ENCODE assay signal across 22 cellular contexts in genomic region chr3:135860761-135861160, GRCh38.
DNase-seq lines count a peak whose midpoint lies in the region; ATAC-seq lines count a peak whose summit lies in the region.
"Had no signal": no experiment of that assay in that cellular context is flagged by ENCODE, and none has a peak within 500 bp of the region (broad histone marks: within the 10 kb centered on the region; RNA-seq: fewer than 3 reads in every experiment).

No MANE protein-coding gene starts in this region.

- H4K12ac ChIP-seq in trophoblast cell (ENCODE audit: low read depth, low read length): no peak overlapping the region

- H2AFZ ChIP-seq in trophoblast cell (ENCODE audit: insufficient read depth, low read length, poor library complexity): no peak overlapping the region
- H2AFZ ChIP-seq: GM23338 had no signal

- H3K4ac ChIP-seq in trophoblast cell (ENCODE audit: low read depth, low read length): no peak overlapping the region

- H2AK5ac ChIP-seq in trophoblast cell (ENCODE audit: low read length): no peak overlapping the region

- H3K9me3 ChIP-seq in trophoblast cell (ENCODE audit: insufficient read depth, low read depth, low read length): no peaks in the 10 kb centered on the region
- H3K9me3 ChIP-seq: BE2C had no signal

- H3K23ac ChIP-seq in trophoblast cell (ENCODE audit: low read length): no peak overlapping the region

- no peaks in the 10 kb centered on the region for H3K79me1 ChIP-seq in trophoblast cell (ENCODE audit: low read length)

- no peak overlapping the region for H3K18ac ChIP-seq in trophoblast cell (ENCODE audit: low read length)

- H2BK5ac ChIP-seq in trophoblast cell (ENCODE audit: low read depth, low read length, poor library complexity): no peak overlapping the region

- no peak overlapping the region for H3K4me2 ChIP-seq in trophoblast cell (ENCODE audit: low read length)
- H3K4me2 ChIP-seq: GM23338 had no signal

- peak; percentile 3 for DNase-seq in DMS153 (lab: John Stamatoyannopoulos, UW)
- no peak for DNase-seq in DMS153 treated with DMSO at 0.1 percent for 48 hours (lab: John Stamatoyannopoulos, UW; ENCODE audit: unreplicated experiment)
- peak; percentile 64 to 82 for DNase-seq in NCI-H2081 (lab: John Stamatoyannopoulos, UW)
- DNase-seq in SHP77 (lab: John Stamatoyannopoulos, UW): peak; percentile 2
- DNase-seq in trophoblast cell: no peak
- no peak for DNase-seq in NCI-H446 treated with DMSO at 0.1 percent for 48 hours (lab: John Stamatoyannopoulos, UW)
- no peak for DNase-seq in iPS-NIHi7 (ENCODE audit: extremely low spot score)
- DNase-seq: BE2C; Calu3; CD4-positive, alpha-beta T cell; DMS79 treated with DMSO at 0.1 percent for 48 hours; IMR-90; Karpas-422; NCI-H1436; NCI-H510A; PC-3; SW 1271 had no signal

- H2BK12ac ChIP-seq in trophoblast cell (ENCODE audit: low read length): no peak overlapping the region

- H4K91ac ChIP-seq in trophoblast cell (ENCODE audit: low read depth, low read length): no peak overlapping the region

- H3K27ac ChIP-seq in trophoblast cell (ENCODE audit: low read depth, low read length): no peak overlapping the region
- H3K27ac ChIP-seq: 22Rv1, RWPE1 had no signal

- no peaks in the 10 kb centered on the region for H3K4me1 ChIP-seq in trophoblast cell (ENCODE audit: control insufficient read depth in 1 of 2, insufficient read depth in 2 of 2, low read length in 2 of 2)
- H3K4me1 ChIP-seq: BE2C had no signal

- no peaks in the 10 kb centered on the region for H3K27me3 ChIP-seq in trophoblast cell (ENCODE audit: insufficient read depth, low read length)
- H3K27me3 ChIP-seq: BE2C had no signal

- no peaks in the 10 kb centered on the region for H3K79me2 ChIP-seq in trophoblast cell (ENCODE audit: control insufficient read depth, insufficient read depth, low read length, poor library complexity)

- no peak for ATAC-seq in GM18502 (IDR thresholded peaks at IDR 0.05; ENCODE audit: poor library complexity, unreplicated experiment)
- ATAC-seq: GM23338, HCT116, PC-3 had no signal

- WGBS in trophoblast cell (ENCODE audit: extremely low coverage, insufficient coverage, insufficient read length): no CpG with 5 or more reads among the region's 2 CpGs

- no peak overlapping the region for H3K14ac ChIP-seq in trophoblast cell (ENCODE audit: low read length)

- H3K9ac ChIP-seq in trophoblast cell (ENCODE audit: low read length): peak overlapping the region; percentile 69

- no peaks in the 10 kb centered on the region for H3K36me3 ChIP-seq in trophoblast cell (ENCODE audit: control insufficient read depth in 1 of 2, insufficient read depth in 2 of 2, low read length in 2 of 2)
- H3K36me3 ChIP-seq: BE2C had no signal

- H4K8ac ChIP-seq in trophoblast cell (ENCODE audit: low read depth, low read length): no peak overlapping the region

- no peak overlapping the region for H2BK120ac ChIP-seq in trophoblast cell (ENCODE audit: insufficient read depth, low read length, poor library complexity)

- H3K4me3 ChIP-seq in trophoblast cell (ENCODE audit: low read depth, low read length): no peak overlapping the region
- H3K4me3 ChIP-seq: GM23338 had no signal

Comparison
In these comparisons a context has a peak if more than half of its experiments do, and no peak if none do; other contexts are left out.
1. DNase-seq: peak in DMS153 (single experiment), NCI-H2081 (2 of 2) and SHP77 (2 of 2); none in DMS153 treated with DMSO at 0.1 percent for 48 hours (single experiment), trophoblast cell (0 of 2), NCI-H446 treated with DMSO at 0.1 percent for 48 hours (single experiment) and iPS-NIHi7 (single experiment).